Comparison of ENCODE assay signal across 8 cellular contexts in the genomic region with DNA sequence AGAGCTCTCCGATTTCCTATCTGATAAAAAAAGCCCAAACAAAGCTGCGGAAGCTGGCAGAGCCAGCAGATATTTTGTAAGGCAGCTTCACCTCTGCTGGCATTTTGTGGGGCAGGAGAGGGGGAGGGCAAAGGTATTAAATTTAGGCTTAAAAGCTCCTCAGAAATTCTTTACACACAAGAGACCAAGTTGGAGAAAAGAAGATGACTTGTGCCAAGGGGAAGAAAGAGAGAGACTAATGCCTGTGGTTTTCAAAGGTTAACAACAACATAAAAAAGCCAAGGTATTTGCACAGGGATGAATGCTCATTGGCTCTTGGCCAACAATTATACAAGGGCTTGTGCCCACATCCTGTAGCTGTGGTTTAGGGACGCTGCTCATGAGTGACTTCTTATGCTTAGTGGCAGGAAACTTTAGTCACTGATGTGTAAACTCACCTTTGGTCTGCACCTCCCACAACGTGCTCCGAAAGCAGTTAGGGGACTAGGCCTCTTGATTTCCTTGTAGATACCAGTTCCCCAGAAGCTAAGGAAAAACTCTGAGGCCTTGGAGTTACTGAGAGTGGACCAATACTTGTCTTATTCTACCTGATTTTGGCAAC.
A peak's percentile ranks its signal among the peaks of the same experiment; 100 is the strongest.
DNase-seq lines count a peak whose midpoint lies in the region; ATAC-seq and TF ChIP-seq lines count a peak whose summit lies in the region.

No MANE protein-coding gene starts in this region.

- intact Hi-C loops in esophagus squamous epithelium (cut with DNase I) = no loop called here

- WGBS in esophagus squamous epithelium, 2 donors = 27 to 28% methylated on average over 5 of the region's 5 CpGs

- TF ChIP-seq POLR2A in esophagus squamous epithelium (IDR thresholded peaks at IDR 0.05) = no peak

- peaks cover 4 to 37% (median 7%) of the 10 kb centered on the region in 3 donors for H3K4me1 ChIP-seq in esophagus squamous epithelium

- no peaks in the 10 kb centered on the region for H3K27me3 ChIP-seq in esophagus squamous epithelium

- peak; percentile 99 for ATAC-seq in GM19023 (IDR thresholded peaks at IDR 0.05; ENCODE audit: unreplicated experiment)
- ATAC-seq in HG03159 (IDR thresholded peaks at IDR 0.05; ENCODE audit: unreplicated experiment) = peak; percentile 98

- no peaks in the 10 kb centered on the region for H3K9me3 ChIP-seq in esophagus squamous epithelium

- H3K27ac ChIP-seq in esophagus squamous epithelium = peak overlapping the region; percentile 43 to 69 (median 52)

- no peak for TF ChIP-seq CTCF in esophagus squamous epithelium (IDR thresholded peaks at IDR 0.05)

- DNase-seq in ACHN = peak; percentile 91
- peak; percentile 91 for DNase-seq in NCI-H345 (lab: John Stamatoyannopoulos, UW)
- peak; percentile 72 to 80 for DNase-seq in activated CD4-positive, alpha-beta T cell treated with anti-CD3 and anti-CD28 coated beads, Interleukin-2, amount 50 U/mL, for 48 hours
- DNase-seq in esophagus squamous epithelium (lab: John Stamatoyannopoulos, UW) = peak; percentile 13
- DNase-seq in stimulated activated CD4-positive, alpha-beta T cell treated with anti-CD3 and anti-CD28 coated beads, Interleukin-1b, Interleukin-23, amount 100 ng/mL, for 48 hours = peak; percentile 90
- DNase-seq in globus pallidus (ENCODE audit: low spot score) = no peak

- H3K36me3 ChIP-seq in esophagus squamous epithelium = no peaks in the 10 kb centered on the region

- in situ Hi-C loops in ACHN (cut with HindIII; ENCODE audit: low pct_ligation_motif_present, low pct_unique_long_range_greater_than_20kb, low sequenced_read_pairs) = no loop called here

- H3K4me3 ChIP-seq in esophagus squamous epithelium = no peak overlapping the region
